20 cellular contexts compared by ENCODE assay signal in the genomic region with DNA sequence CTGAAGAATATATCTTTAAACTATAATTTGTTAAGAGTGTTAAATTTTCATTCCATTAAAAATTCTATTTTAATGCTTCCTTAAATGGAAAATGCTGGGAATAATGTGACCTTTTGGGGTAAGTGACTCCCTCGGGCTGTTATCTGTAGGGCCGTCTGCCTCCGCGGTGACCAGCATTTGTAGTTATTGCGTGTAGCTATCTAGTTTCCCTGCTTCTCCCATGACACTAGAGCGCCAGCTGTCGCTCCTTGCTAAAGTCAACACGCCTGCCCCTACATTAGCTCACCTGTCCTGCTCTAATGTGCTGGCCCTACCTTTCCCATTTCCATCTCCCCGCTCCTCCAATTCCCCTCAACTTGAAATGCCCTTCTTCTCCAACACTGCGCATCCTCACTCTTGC. TPM values are rescaled to one million over a fixed set of nuclear protein-coding genes. Genes with fewer than 3 reads are reported as not detected.
DNase-seq lines count a peak whose midpoint lies in the region.
"Had no signal": no experiment of that assay in that cellular context is flagged by ENCODE, and none has a peak within 500 bp of the region (broad histone marks: within the 10 kb centered on the region; RNA-seq: fewer than 3 reads in every experiment).

No MANE protein-coding gene starts in this region.

- no peak overlapping the region for H3K27ac ChIP-seq in caudate nucleus (ENCODE audit: low read depth, low read length)
- H3K27ac ChIP-seq: hepatocyte, transverse colon had no signal

- intact Hi-C loops in posterior vena cava (cut with DNase I): no loop called here

- DNase-seq in DMS153 (lab: John Stamatoyannopoulos, UW): peak; percentile 72
- DNase-seq in NCI-H2081 (lab: John Stamatoyannopoulos, UW): peak; percentile 37 to 71
- DNase-seq in SHP77 treated with DMSO at 0.1 percent for 48 hours (lab: John Stamatoyannopoulos, UW): peak; percentile 84
- peak; percentile 5 for DNase-seq in myocyte (ENCODE audit: low read depth)
- no peak for DNase-seq in occipital lobe (lab: John Stamatoyannopoulos, UW)
- no peak for DNase-seq in posterior vena cava (ENCODE audit: low spot score)
- DNase-seq in caudate nucleus (lab: John Stamatoyannopoulos, UW): no peak
- DNase-seq: activated naive CD8-positive, alpha-beta T cell treated with anti-CD3 and anti-CD28 coated beads, Interleukin-2, amount 50 U/mL, for 24 hours; AML-193; Calu3; cortex of kidney; NCI-H1694; nucleus accumbens; right cardiac atrium; stimulated activated CD4-positive, alpha-beta T cell treated with anti-CD3 and anti-CD28 coated beads, Interleukin-1b, Interleukin-23, amount 100 ng/mL, for 48 hours; T-helper 9 cell; transverse colon had no signal

RNA-seq across cellular contexts. Expression of gene CHRM5, which starts 12.4 kb away (rescaled TPM):
- total RNA-seq in myocyte: 0.05 TPM in 1 of 2 replicates, not detected in the other
- polyA plus RNA-seq in myocyte (2012): 0.15 TPM
- 0.47 TPM for total RNA-seq in occipital lobe
- under 1 TPM in 1 of 2 donors, not detected in 1; 0.09 TPM for total RNA-seq in posterior vena cava
- total RNA-seq: activated T-helper 1 cell treated with anti-CD3 and anti-CD28 coated beads, Interleukin-12 subunit alpha, Interleukin-12 subunit beta, Interleukin-2, Interleukin-4 antibody, amounts not matched to agents 30 ng/mL and 10 ng/mL and 1 ng/mL, durations not matched to agents 14 hours and 24 hours and 36 hours; Calu3; hepatocyte; right cardiac atrium; RPMI7951; transverse colon had no signal
- polyA plus RNA-seq: hepatocyte, right cardiac atrium had no signal

Comparison
In these comparisons a context has a peak if more than half of its experiments do, and no peak if none do; other contexts are left out.
1. DNase-seq: peak in DMS153 (single experiment), NCI-H2081 (2 of 2), SHP77 treated with DMSO at 0.1 percent for 48 hours (single experiment) and myocyte (single experiment); none in occipital lobe (single experiment), posterior vena cava (single experiment) and caudate nucleus (0 of 61).